Comparison of ENCODE assay signal across 8 cellular contexts in genomic region chr9:120868339-120868675, GRCh38. TPM values are rescaled to one million over a fixed set of nuclear protein-coding genes. Genes with fewer than 3 reads are reported as not detected.
DNase-seq lines count a peak whose midpoint lies in the region; TF ChIP-seq lines count a peak whose summit lies in the region.

No MANE protein-coding gene starts in this region.

- TF ChIP-seq CTCF in choroid plexus epithelial cell (conservative IDR thresholded peaks at IDR 0.05; ENCODE audit: low read depth, low read length) (no peak), nephron (IDR thresholded peaks at IDR 0.05; ENCODE audit: unreplicated experiment in 3 of 3) (no peak)

- peak overlapping the region; percentile 27 to 64 (median 52); a peak in 18 of 20 replicates for H3K4me3 ChIP-seq in BLaER1 treated with 17β-estradiol and CSF1 and Interleukin-3, amounts not matched to agents 10 nM and 100 nM
- H3K4me3 ChIP-seq in choroid plexus epithelial cell (ENCODE audit: low read depth, low read length): peak overlapping the region; percentile 53

- H3K4me2 ChIP-seq in BLaER1 treated with 17β-estradiol and CSF1 and Interleukin-3, amounts not matched to agents 10 nM and 100 nM: peak overlapping the region; percentile 67 to 94 (median 82)

- H3K27ac ChIP-seq in BLaER1 treated with 17β-estradiol and CSF1 and Interleukin-3, amounts not matched to agents 10 nM and 100 nM: peak overlapping the region; percentile 53 to 77 (median 70); a peak in 20 of 22 replicates
- peak overlapping the region; percentile 29 for H3K27ac ChIP-seq in KOPT-K1 (ENCODE audit: low read depth, low read length, poor library complexity, severe bottlenecking)

- H3K4me1 ChIP-seq in BLaER1 treated with 17β-estradiol and CSF1 and Interleukin-3, amounts not matched to agents 10 nM and 100 nM: peaks cover 20 to 29% (median 27%) of the 10 kb centered on the region in 10 experiments

- H3K27me3 Mint-ChIP-seq in nephron (ENCODE audit: low read depth): no peaks in the 10 kb centered on the region

- H3K36me3 Mint-ChIP-seq in nephron (ENCODE audit: low read depth): peaks cover 4% of the 10 kb centered on the region

- peak overlapping the region; percentile 74 to 80 (median 78) for H3K4me3 Mint-ChIP-seq in nephron

- no peaks in the 10 kb centered on the region for H3K9me3 ChIP-seq in BLaER1 treated with 17β-estradiol and CSF1 and Interleukin-3, amounts not matched to agents 10 nM and 100 nM (replicated peaks in 1 of 11)
- no peaks in the 10 kb centered on the region for H3K9me3 ChIP-seq in KOPT-K1 (ENCODE audit: insufficient read depth, low read length, poor library complexity, severe bottlenecking)

- DNase-seq in choroid plexus epithelial cell (ENCODE audit: low read depth): peak; percentile 92
- DNase-seq in medulla oblongata (ENCODE audit: extremely low spot score): no peak
- no peak for DNase-seq in NCI-H2171 (lab: John Stamatoyannopoulos, UW)
- DNase-seq in ureter (ENCODE audit: low spot score): no peak
- no peak for DNase-seq in NCI-H526 treated with DMSO at 0.1 percent for 48 hours (lab: John Stamatoyannopoulos, UW)

- peak overlapping the region; percentile 32 to 77 (median 66); a peak in 20 of 22 replicates for H3K9ac ChIP-seq in BLaER1 treated with 17β-estradiol and CSF1 and Interleukin-3, amounts not matched to agents 10 nM and 100 nM

- no peaks in the 10 kb centered on the region for H3K9me3 Mint-ChIP-seq in nephron

- no peaks in the 10 kb centered on the region for H3K27me3 ChIP-seq in BLaER1 treated with 17β-estradiol and CSF1 and Interleukin-3, amounts not matched to agents 10 nM and 100 nM

- H3K36me3 ChIP-seq in BLaER1 treated with 17β-estradiol and CSF1 and Interleukin-3, amounts not matched to agents 10 nM and 100 nM: peaks cover 44 to 82% (median 75%) of the 10 kb centered on the region in 11 experiments
- peaks cover 90% of the 10 kb centered on the region for H3K36me3 ChIP-seq in KOPT-K1 (ENCODE audit: insufficient read depth, low read length)

- H3K4me1 Mint-ChIP-seq in nephron: peaks cover 20% of the 10 kb centered on the region

- peak overlapping the region; percentile 17 to 66 (median 61) for H3K27ac Mint-ChIP-seq in nephron

- peaks cover 0 to 15% (median 0%) of the 10 kb centered on the region in 11 experiments; a peak in 2 of 22 replicates for H4K20me1 ChIP-seq in BLaER1 treated with 17β-estradiol and CSF1 and Interleukin-3, amounts not matched to agents 10 nM and 100 nM

RNA-seq across cellular contexts. Expression of gene PHF19, which starts 8.7 kb away (rescaled TPM):
- 33.3 TPM for total RNA-seq in ureter

RNA-seq across cellular contexts. Expression of gene PSMD5, which starts 25.6 kb away (rescaled TPM):
- 53.4 TPM for total RNA-seq in ureter

RNA-seq across cellular contexts. Expression of gene TRAF1, which starts 58.3 kb away (rescaled TPM):
- total RNA-seq in ureter: 10.0 TPM
